Comparison of ENCODE assay signal across 18 cellular contexts in the genomic region with DNA sequence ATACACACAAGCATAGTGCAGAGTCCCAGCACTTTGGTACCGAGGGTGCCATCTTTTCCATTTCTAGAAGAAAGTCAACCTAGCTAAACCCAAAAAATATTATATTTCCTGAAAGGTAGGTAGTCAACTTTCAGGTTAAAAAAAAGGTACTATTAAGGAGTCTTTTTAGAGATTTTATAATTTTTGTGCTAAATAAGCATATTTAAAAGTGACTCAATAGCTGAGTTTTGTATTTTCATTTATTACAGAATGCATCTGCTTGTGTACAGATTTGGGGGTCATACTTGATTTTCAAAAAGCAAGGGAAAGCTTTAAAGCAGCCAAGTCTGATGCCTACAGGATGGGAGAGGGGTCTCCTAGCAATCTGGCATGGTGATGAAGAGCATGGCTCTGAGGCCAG. TPM values are rescaled to one million over a fixed set of nuclear protein-coding genes. Genes with fewer than 3 reads are reported as not detected.
DNase-seq lines count a peak whose midpoint lies in the region; ATAC-seq lines count a peak whose summit lies in the region.
"Had no signal": no experiment of that assay in that cellular context is flagged by ENCODE, and none has a peak within 500 bp of the region (broad histone marks: within the 10 kb centered on the region; RNA-seq: fewer than 3 reads in every experiment).

No MANE protein-coding gene starts in this region.

- POLR2A ChIA-PET in CD4-positive, alpha-beta memory T cell (lab: Charles Lee; ENCODE audit: partially characterized antibody), result no interaction called here

- H3K27me3 Mint-ChIP-seq in activated naive CD8-positive, alpha-beta T cell, result no peaks in the 10 kb centered on the region
- H3K27me3 Mint-ChIP-seq in activated naive CD8-positive, alpha-beta T cell treated with anti-CD3 and anti-CD28 coated beads for 36 hours, result no peaks in the 10 kb centered on the region
- no peaks in the 10 kb centered on the region for H3K27me3 Mint-ChIP-seq in CD4-positive, alpha-beta memory T cell
- no peaks in the 10 kb centered on the region for H3K27me3 Mint-ChIP-seq in T-helper 17 cell
- no peaks in the 10 kb centered on the region for H3K27me3 Mint-ChIP-seq in stimulated activated memory B cell treated with anti-CD40 and anti-IgM and Interleukin-4, amounts not matched to agents 10 μg/mL and 1 μg/mL and 100 μg/mL, for 72 hours

- no peak for DNase-seq in activated naive CD8-positive, alpha-beta T cell treated with anti-CD3 and anti-CD28 coated beads for 36 hours
- DNase-seq in CD4-positive, alpha-beta memory T cell, result no peak
- DNase-seq in T-helper 17 cell, result no peak
- DNase-seq in stimulated activated CD4-positive, alpha-beta T cell treated with anti-CD3 and anti-CD28 coated beads, Interleukin-4, amount 100 ng/mL, for 24 hours, result no peak
- DNase-seq: AML-193, DMS53, EL, H9, NCI-H1092 treated with DMSO at 0.1 percent for 48 hours, NCI-H146, NCI-H2029 treated with DMSO at 0.1 percent for 48 hours, NCI-H2171, NCI-H526 had no signal

- no peak overlapping the region for H3K4me3 ChIP-seq in CD4-positive, alpha-beta memory T cell (ENCODE audit: low read length in 2 of 2)
- H3K4me3 ChIP-seq: GM12878 had no signal

- H3K27ac ChIP-seq in CD4-positive, alpha-beta memory T cell (ENCODE audit: low read depth, low read length), result no peak overlapping the region

- H3K27me3 ChIP-seq in CD4-positive, alpha-beta memory T cell (ENCODE audit: insufficient read depth, low read length), result no peaks in the 10 kb centered on the region

- peaks cover 49% of the 10 kb centered on the region for H3K4me1 Mint-ChIP-seq in activated naive CD8-positive, alpha-beta T cell (ENCODE audit: low read depth)
- peaks cover 40% of the 10 kb centered on the region for H3K4me1 Mint-ChIP-seq in activated naive CD8-positive, alpha-beta T cell treated with anti-CD3 and anti-CD28 coated beads for 36 hours
- H3K4me1 Mint-ChIP-seq in CD4-positive, alpha-beta memory T cell, result peaks cover 33 to 55% (median 39%) of the 10 kb centered on the region in 4 donors
- H3K4me1 Mint-ChIP-seq in T-helper 17 cell, result peaks cover 30% of the 10 kb centered on the region
- peaks cover 26% of the 10 kb centered on the region for H3K4me1 Mint-ChIP-seq in stimulated activated memory B cell treated with anti-CD40 and anti-IgM and Interleukin-4, amounts not matched to agents 10 μg/mL and 1 μg/mL and 100 μg/mL, for 72 hours
- H3K4me1 Mint-ChIP-seq: CD14-positive monocyte, H9 had no signal

- peaks cover 7% of the 10 kb centered on the region for H3K36me3 Mint-ChIP-seq in activated naive CD8-positive, alpha-beta T cell
- peaks cover 12% of the 10 kb centered on the region for H3K36me3 Mint-ChIP-seq in activated naive CD8-positive, alpha-beta T cell treated with anti-CD3 and anti-CD28 coated beads for 36 hours
- H3K36me3 Mint-ChIP-seq in CD4-positive, alpha-beta memory T cell, result peaks cover 56 to 84% of the 10 kb centered on the region in 2 donors
- H3K36me3 Mint-ChIP-seq in T-helper 17 cell (ENCODE audit: low read depth), result peaks cover 7% of the 10 kb centered on the region
- H3K36me3 Mint-ChIP-seq in stimulated activated memory B cell treated with anti-CD40 and anti-IgM and Interleukin-4, amounts not matched to agents 10 μg/mL and 1 μg/mL and 100 μg/mL, for 72 hours, result peaks cover 56% of the 10 kb centered on the region

- H3K4me1 ChIP-seq in CD4-positive, alpha-beta memory T cell (ENCODE audit: insufficient read depth, low read length), result peaks cover 17% of the 10 kb centered on the region

- H3K9me3 ChIP-seq in CD4-positive, alpha-beta memory T cell (ENCODE audit: control insufficient read depth in 1 of 2, low read length in 2 of 2), result no peaks in the 10 kb centered on the region
- H3K9me3 ChIP-seq in T-helper 17 cell (ENCODE audit: control insufficient read depth, low read length, poor library complexity, severe bottlenecking), result no peaks in the 10 kb centered on the region

- ATAC-seq in T-helper 17 cell (no peak), HG03045 (IDR thresholded peaks at IDR 0.05; ENCODE audit: unreplicated experiment) (no peak)
- ATAC-seq in stimulated activated memory B cell treated with anti-CD40 and anti-IgM and Interleukin-4, amounts not matched to agents 10 μg/mL and 1 μg/mL and 100 μg/mL, for 72 hours, result no peak
- ATAC-seq: GM12878 had no signal

- peak overlapping the region; percentile 80 for H3K27ac Mint-ChIP-seq in activated naive CD8-positive, alpha-beta T cell
- no peak overlapping the region for H3K27ac Mint-ChIP-seq in activated naive CD8-positive, alpha-beta T cell treated with anti-CD3 and anti-CD28 coated beads for 36 hours
- peak overlapping the region in 6 of 7 donors; percentile 46 to 81 (median 72) for H3K27ac Mint-ChIP-seq in CD4-positive, alpha-beta memory T cell
- peak overlapping the region; percentile 60 for H3K27ac Mint-ChIP-seq in T-helper 17 cell
- peak overlapping the region; percentile 3 for H3K27ac Mint-ChIP-seq in stimulated activated memory B cell treated with anti-CD40 and anti-IgM and Interleukin-4, amounts not matched to agents 10 μg/mL and 1 μg/mL and 100 μg/mL, for 72 hours
- H3K27ac Mint-ChIP-seq: CD14-positive monocyte, H9 had no signal

- no peaks in the 10 kb centered on the region for H3K9me3 Mint-ChIP-seq in activated naive CD8-positive, alpha-beta T cell (ENCODE audit: low read depth)
- no peaks in the 10 kb centered on the region for H3K9me3 Mint-ChIP-seq in activated naive CD8-positive, alpha-beta T cell treated with anti-CD3 and anti-CD28 coated beads for 36 hours
- H3K9me3 Mint-ChIP-seq in CD4-positive, alpha-beta memory T cell, result no peaks in the 10 kb centered on the region
- no peaks in the 10 kb centered on the region for H3K9me3 Mint-ChIP-seq in stimulated activated memory B cell treated with anti-CD40 and anti-IgM and Interleukin-4, amounts not matched to agents 10 μg/mL and 1 μg/mL and 100 μg/mL, for 72 hours
- H3K9me3 Mint-ChIP-seq: CD14-positive monocyte, H9 had no signal

- intact Hi-C loops in CD4-positive, alpha-beta memory T cell (cut with micrococcal nuclease), result no loop called here

- CTCF ChIA-PET in CD4-positive, alpha-beta memory T cell (lab: Charles Lee; ENCODE audit: partially characterized antibody), result interaction anchor here (1.1 to 2.4 kb wide), 2 partner anchors 11 kb away, joined by 3 to 13 read pairs; no protein-coding TSS in a partner anchor

- H3K4me3 Mint-ChIP-seq in activated naive CD8-positive, alpha-beta T cell, result no peak overlapping the region
- no peak overlapping the region for H3K4me3 Mint-ChIP-seq in activated naive CD8-positive, alpha-beta T cell treated with anti-CD3 and anti-CD28 coated beads for 36 hours
- no peak overlapping the region for H3K4me3 Mint-ChIP-seq in CD4-positive, alpha-beta memory T cell
- no peak overlapping the region for H3K4me3 Mint-ChIP-seq in T-helper 17 cell
- H3K4me3 Mint-ChIP-seq in stimulated activated memory B cell treated with anti-CD40 and anti-IgM and Interleukin-4, amounts not matched to agents 10 μg/mL and 1 μg/mL and 100 μg/mL, for 72 hours, result no peak overlapping the region
- H3K4me3 Mint-ChIP-seq: CD14-positive monocyte, H9 had no signal

- peaks cover 42% of the 10 kb centered on the region for H3K36me3 ChIP-seq in CD4-positive, alpha-beta memory T cell (ENCODE audit: insufficient read depth, low read length)

RNA-seq across cellular contexts. Expression of gene DCAF5, which starts 34.6 kb away (rescaled TPM):
- total RNA-seq in activated naive CD8-positive, alpha-beta T cell treated with anti-CD3 and anti-CD28 coated beads for 36 hours, result 10 to 100 TPM; 33.4 to 35.1 TPM
- total RNA-seq in CD4-positive, alpha-beta memory T cell, result 10 to 100 TPM; 69.3 to 75.7 TPM
- polyA plus RNA-seq in CD4-positive, alpha-beta memory T cell, result 10 to 100 TPM; 54.4 to 73.4 TPM
- total RNA-seq in T-helper 17 cell, result 10 to 100 TPM; 55.0 to 61.6 TPM
